ENCODE assay signal across 21 cellular contexts in genomic region chr22:45223304-45224117, GRCh38. TPM values are rescaled to one million over a fixed set of nuclear protein-coding genes. Genes with fewer than 3 reads are reported as not detected.
DNase-seq lines count a peak whose midpoint lies in the region; ATAC-seq and FAIRE-seq lines count a peak whose summit lies in the region.
"Had no signal": no experiment of that assay in that cellular context is flagged by ENCODE, and none has a peak within 500 bp of the region (broad histone marks: within the 10 kb centered on the region; RNA-seq: fewer than 3 reads in every experiment).

No MANE protein-coding gene starts in this region.

- ATAC-seq in HG02759 (IDR thresholded peaks at IDR 0.05; ENCODE audit: unreplicated experiment) (no peak), HG02852 (IDR thresholded peaks at IDR 0.05; ENCODE audit: unreplicated experiment) (no peak)
- ATAC-seq: activated CD8-positive, alpha-beta memory T cell treated with anti-CD3 and anti-CD28 coated beads, Interleukin-2, amount 10 ng/mL, durations not matched to agents 7 days and 5 days; esophagus mucosa; lower lobe of right lung had no signal

- WGBS in small intestine, 3 donors, result 45 to 66% (median 55%) methylated on average over 5 of the region's 5 CpGs

- H3K27ac ChIP-seq in small intestine (ENCODE audit: low read depth in 1 of 2, low read length in 1 of 2), result no peak overlapping the region
- H3K27ac ChIP-seq: 22Rv1, GM23248, lower lobe of right lung, pancreas, thyroid gland had no signal

- H3K36me3 ChIP-seq in small intestine (ENCODE audit: control insufficient read depth in 2 of 2, insufficient read depth in 2 of 2, low read length in 2 of 2), result no peaks in the 10 kb centered on the region
- H3K36me3 ChIP-seq: lower lobe of right lung, pancreas, thyroid gland had no signal

- H3K4me3 ChIP-seq in small intestine (ENCODE audit: low read depth in 1 of 2, low read length in 2 of 2), result no peak overlapping the region
- H3K4me3 ChIP-seq: GM23248, lower lobe of right lung, pancreas, thyroid gland had no signal

- no peaks in the 10 kb centered on the region for H3K9me3 ChIP-seq in small intestine (ENCODE audit: control insufficient read depth, low read depth)
- H3K9me3 ChIP-seq: lower lobe of right lung, pancreas, thyroid gland had no signal

- peak; percentile 32 for DNase-seq in DMS 273 (lab: John Stamatoyannopoulos, UW; ENCODE audit: unreplicated experiment)
- no peak for DNase-seq in DMS 273 treated with DMSO at 0.1 percent for 48 hours (lab: John Stamatoyannopoulos, UW)
- peak; percentile 80 for DNase-seq in NCI-H82 (lab: John Stamatoyannopoulos, UW)
- DNase-seq in cerebellum (ENCODE audit: low spot score), result peak; percentile 29
- peak; percentile 41 for DNase-seq in small intestine
- no peak for DNase-seq in NCI-H446 treated with DMSO at 0.1 percent for 48 hours (lab: John Stamatoyannopoulos, UW)
- DNase-seq: activated CD8-positive, alpha-beta memory T cell treated with anti-CD3 and anti-CD28 coated beads, Interleukin-2, amount 10 ng/mL, durations not matched to agents 7 days and 5 days; activated gamma-delta T cell; GM23248; Karpas-422; NCI-H1092; Right ventricle myocardium superior had no signal

- H3K27me3 ChIP-seq in small intestine (ENCODE audit: control insufficient read depth in 2 of 2, insufficient read depth in 2 of 2, low read length in 2 of 2), result no peaks in the 10 kb centered on the region
- H3K27me3 ChIP-seq: pancreas, thyroid gland had no signal

- H3K4me1 ChIP-seq in small intestine (ENCODE audit: control insufficient read depth in 2 of 2, insufficient read depth in 1 of 2, low read depth in 1 of 2, low read length in 1 of 2), result peaks cover 3% of the 10 kb centered on the region in 2 donors

- no peak for FAIRE-seq in small intestine (lab: Jason Lieb, UNC)
- FAIRE-seq: colon, D721Med, pancreas had no signal

RNA-seq across cellular contexts. Expression of gene KIAA0930, which starts 17.2 kb away (rescaled TPM):
- total RNA-seq in cerebellum, result 37.0 TPM
- 10 to 100 TPM; 23.0 to 29.0 (median 28.9) TPM for polyA plus RNA-seq in small intestine

RNA-seq across cellular contexts. Expression of gene NUP50, which starts 59.8 kb away (rescaled TPM):
- 48.5 TPM for total RNA-seq in cerebellum
- 10 to 100 TPM; 15.7 to 19.5 (median 18.8) TPM for polyA plus RNA-seq in small intestine

Comparison
In these comparisons a context has a peak if more than half of its experiments do, and no peak if none do; other contexts are left out.
1. DNase-seq: peak in DMS 273 (single experiment), NCI-H82 (single experiment), cerebellum (single experiment) and small intestine (single experiment); none in DMS 273 treated with DMSO at 0.1 percent for 48 hours (single experiment) and NCI-H446 treated with DMSO at 0.1 percent for 48 hours (single experiment).